In the genomic region with DNA sequence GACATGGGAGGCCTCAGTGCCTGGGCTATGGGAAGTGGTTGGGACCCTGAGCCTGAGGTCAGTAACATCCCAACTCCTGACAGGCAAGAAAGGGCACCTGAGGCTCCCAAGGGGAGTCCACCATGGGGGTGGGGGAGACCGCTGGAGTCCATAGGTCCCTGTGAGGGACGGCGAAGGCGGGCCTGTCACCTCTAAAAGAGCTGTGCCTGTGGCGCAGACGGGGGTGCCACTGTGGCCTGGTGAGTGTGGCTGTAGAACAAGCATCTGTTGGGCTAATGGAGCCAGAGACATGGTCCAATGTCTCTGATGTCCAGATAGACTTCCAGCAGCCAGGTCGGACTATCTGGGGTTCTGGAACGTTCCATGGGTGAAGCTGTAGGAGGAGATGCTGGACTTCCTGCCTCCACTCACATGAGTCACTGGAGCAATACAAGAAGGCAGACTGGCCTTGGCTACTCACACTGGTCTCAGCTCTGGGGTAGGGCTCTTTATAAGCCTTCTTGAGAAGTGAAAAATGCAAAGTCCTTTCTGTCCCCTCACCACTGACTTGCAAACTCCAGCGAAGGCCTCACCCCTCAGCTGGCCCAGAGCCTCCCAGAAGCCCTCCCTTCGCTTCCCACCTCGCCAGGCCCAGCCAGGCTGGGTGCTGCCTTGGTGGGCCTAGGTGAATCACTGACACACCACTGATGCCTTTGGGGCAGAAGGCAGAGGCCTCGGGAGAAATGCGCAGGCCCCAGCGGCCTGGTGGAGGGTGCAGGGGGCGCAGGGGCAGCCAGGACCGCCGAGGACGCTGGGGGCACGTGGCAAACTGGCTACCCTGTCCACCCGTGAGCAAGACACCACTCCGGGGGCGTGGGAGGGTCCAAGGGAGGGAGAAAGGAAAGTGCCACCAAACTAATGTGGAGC, we compare ENCODE assay signal across 1 cellular context.
A peak's percentile ranks its signal among the peaks of the same experiment; 100 is the strongest.
TF ChIP-seq lines count a peak whose summit lies in the region.

No MANE protein-coding gene starts in this region.

TF ChIP-seq in HepG2, 621 proteins besides CTCF, POLR2A, EP300 and RAD21 (continued from another document):
- peak; percentile 33; the same call in 1 of the 2 replicates for TF ChIP-seq ZNF598 (CRISPR knock-in tag; IDR thresholded peaks at IDR 0.05; ENCODE audit: borderline replicate concordance)
- peak; percentile 54 for TF ChIP-seq HNRNPLL (IDR thresholded peaks at IDR 0.05; ENCODE audit: low read depth, low read length, poor library complexity, severe bottlenecking)
- no peak for TF ChIP-seq ZBTB25 (CRISPR knock-in tag; IDR thresholded peaks at IDR 0.05)
- peak; percentile 42; the same call in 1 of the 2 replicates for TF ChIP-seq ZNF563 (CRISPR knock-in tag; IDR thresholded peaks at IDR 0.05)
- TF ChIP-seq ZNF660 (CRISPR knock-in tag; IDR thresholded peaks at IDR 0.05; ENCODE audit: borderline replicate concordance, low read depth): no peak
- peak; percentile 4; the same call in 1 of the 2 replicates for TF ChIP-seq MXD4 (CRISPR knock-in tag; IDR thresholded peaks at IDR 0.05)
- 0 out of 2 replicates have a peak, but pooled peaks have one; percentile 65 for TF ChIP-seq MTF2 (CRISPR knock-in tag; IDR thresholded peaks at IDR 0.05; ENCODE audit: borderline replicate concordance)
- no peak for TF ChIP-seq FOXK2 (IDR thresholded peaks at IDR 0.05)
- peak; percentile 62; the same call in 1 of the 2 replicates for TF ChIP-seq ZNF761 (CRISPR knock-in tag; conservative IDR thresholded peaks at IDR 0.05)
- peak; percentile 30; the same call in 1 of the 2 replicates for TF ChIP-seq HOXA3 (CRISPR knock-in tag; IDR thresholded peaks at IDR 0.05)
- TF ChIP-seq ZNF317 (CRISPR knock-in tag; IDR thresholded peaks at IDR 0.05): 0 out of 2 replicates have a peak, but pooled peaks have one; percentile 32
- peak; percentile 42; the same call in 1 of the 2 replicates for TF ChIP-seq GATAD2A (CRISPR knock-in tag; IDR thresholded peaks at IDR 0.05)
- peak; percentile 95 for TF ChIP-seq ZNF687 (CRISPR knock-in tag; IDR thresholded peaks at IDR 0.05)
- peak; percentile 24; the same call in 1 of the 2 replicates for TF ChIP-seq HIVEP1 (CRISPR knock-in tag; IDR thresholded peaks at IDR 0.05)
- peak; percentile 36 for TF ChIP-seq SRSF1 (optimal IDR thresholded peaks at IDR 0.05; ENCODE audit: low read depth, low read length)
- TF ChIP-seq SMARCC2 (IDR thresholded peaks at IDR 0.05): no peak
- TF ChIP-seq ZMYM3 (CRISPR knock-in tag; IDR thresholded peaks at IDR 0.05): no peak; the same call in 1 of the 2 replicates
- TF ChIP-seq ZMAT3 (CRISPR knock-in tag; conservative IDR thresholded peaks at IDR 0.05): no peak
- no peak for TF ChIP-seq SP4 (CRISPR knock-in tag; IDR thresholded peaks at IDR 0.05)
- TF ChIP-seq, protein P1, sequence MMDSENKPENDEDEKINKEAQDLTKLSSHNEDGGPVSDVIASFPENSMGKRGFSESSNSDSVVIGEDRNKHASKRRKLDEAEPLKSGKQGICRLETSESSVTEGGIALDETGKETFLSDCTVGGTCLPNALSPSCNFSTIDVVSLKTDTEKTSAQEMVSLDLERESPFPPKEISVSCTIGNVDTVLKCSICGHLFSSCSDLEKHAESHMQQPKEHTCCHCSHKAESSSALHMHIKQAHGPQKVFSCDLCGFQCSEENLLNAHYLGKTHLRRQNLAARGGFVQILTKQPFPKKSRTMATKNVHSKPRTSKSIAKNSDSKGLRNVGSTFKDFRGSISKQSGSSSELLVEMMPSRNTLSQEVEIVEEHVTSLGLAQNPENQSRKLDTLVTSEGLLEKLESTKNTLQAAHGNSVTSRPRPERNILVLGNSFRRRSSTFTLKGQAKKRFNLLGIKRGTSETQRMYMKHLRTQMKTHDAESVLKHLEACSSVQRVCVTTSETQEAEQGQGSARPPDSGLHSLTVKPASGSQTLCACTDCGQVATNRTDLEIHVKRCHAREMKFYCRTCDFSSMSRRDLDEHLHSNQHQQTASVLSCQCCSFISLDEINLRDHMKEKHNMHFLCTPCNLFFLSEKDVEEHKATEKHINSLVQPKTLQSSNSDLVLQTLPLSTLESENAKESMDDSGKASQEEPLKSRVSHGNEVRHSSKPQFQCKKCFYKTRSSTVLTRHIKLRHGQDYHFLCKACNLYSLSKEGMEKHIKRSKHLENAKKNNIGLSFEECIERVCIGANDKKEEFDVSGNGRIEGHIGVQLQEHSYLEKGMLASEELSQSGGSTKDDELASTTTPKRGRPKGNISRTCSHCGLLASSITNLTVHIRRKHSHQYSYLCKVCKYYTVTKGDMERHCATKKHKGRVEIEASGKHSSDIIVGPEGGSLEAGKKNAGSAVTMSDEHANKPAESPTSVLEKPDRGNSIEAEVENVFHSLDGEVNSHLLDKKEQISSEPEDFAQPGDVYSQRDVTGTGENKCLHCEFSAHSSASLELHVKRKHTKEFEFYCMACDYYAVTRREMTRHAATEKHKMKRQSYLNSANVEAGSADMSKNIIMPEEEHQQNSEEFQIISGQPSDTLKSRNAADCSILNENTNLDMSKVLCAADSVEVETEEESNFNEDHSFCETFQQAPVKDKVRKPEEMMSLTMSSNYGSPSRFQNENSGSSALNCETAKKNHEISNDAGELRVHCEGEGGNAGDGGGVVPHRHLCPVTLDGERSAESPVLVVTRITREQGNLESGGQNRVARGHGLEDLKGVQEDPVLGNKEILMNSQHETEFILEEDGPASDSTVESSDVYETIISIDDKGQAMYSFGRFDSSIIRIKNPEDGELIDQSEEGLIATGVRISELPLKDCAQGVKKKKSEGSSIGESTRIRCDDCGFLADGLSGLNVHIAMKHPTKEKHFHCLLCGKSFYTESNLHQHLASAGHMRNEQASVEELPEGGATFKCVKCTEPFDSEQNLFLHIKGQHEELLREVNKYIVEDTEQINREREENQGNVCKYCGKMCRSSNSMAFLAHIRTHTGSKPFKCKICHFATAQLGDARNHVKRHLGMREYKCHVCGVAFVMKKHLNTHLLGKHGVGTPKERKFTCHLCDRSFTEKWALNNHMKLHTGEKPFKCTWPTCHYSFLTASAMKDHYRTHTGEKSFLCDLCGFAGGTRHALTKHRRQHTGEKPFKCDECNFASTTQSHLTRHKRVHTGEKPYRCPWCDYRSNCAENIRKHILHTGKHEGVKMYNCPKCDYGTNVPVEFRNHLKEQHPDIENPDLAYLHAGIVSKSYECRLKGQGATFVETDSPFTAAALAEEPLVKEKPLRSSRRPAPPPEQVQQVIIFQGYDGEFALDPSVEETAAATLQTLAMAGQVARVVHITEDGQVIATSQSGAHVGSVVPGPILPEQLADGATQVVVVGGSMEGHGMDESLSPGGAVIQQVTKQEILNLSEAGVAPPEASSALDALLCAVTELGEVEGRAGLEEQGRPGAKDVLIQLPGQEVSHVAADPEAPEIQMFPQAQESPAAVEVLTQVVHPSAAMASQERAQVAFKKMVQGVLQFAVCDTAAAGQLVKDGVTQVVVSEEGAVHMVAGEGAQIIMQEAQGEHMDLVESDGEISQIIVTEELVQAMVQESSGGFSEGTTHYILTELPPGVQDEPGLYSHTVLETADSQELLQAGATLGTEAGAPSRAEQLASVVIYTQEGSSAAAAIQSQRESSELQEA (CRISPR knock-in tag; IDR thresholded peaks at IDR 0.05; ENCODE audit: not compliant biosample characterization): peak; percentile 45
- 0 out of 2 replicates have a peak, but pooled peaks have one; percentile 39 for TF ChIP-seq SNAI1 (CRISPR knock-in tag; IDR thresholded peaks at IDR 0.05; ENCODE audit: borderline replicate concordance)
- peak; percentile 15; the same call in 1 of the 2 replicates for TF ChIP-seq ZNF616 (CRISPR knock-in tag; IDR thresholded peaks at IDR 0.05; ENCODE audit: low read depth)
- no peak for TF ChIP-seq ZNF124 (CRISPR knock-in tag; IDR thresholded peaks at IDR 0.05)
- TF ChIP-seq ZBTB4 (CRISPR knock-in tag; IDR thresholded peaks at IDR 0.05; ENCODE audit: borderline replicate concordance): no peak
- TF ChIP-seq SPEN (CRISPR knock-in tag; IDR thresholded peaks at IDR 0.05; ENCODE audit: low read depth): peak; percentile 24; the same call in 1 of the 2 replicates
- TF ChIP-seq ARID4A (CRISPR knock-in tag; IDR thresholded peaks at IDR 0.05; ENCODE audit: borderline replicate concordance): peak; percentile 62; the same call in 1 of the 2 replicates
- TF ChIP-seq ZNF772 (CRISPR knock-in tag; IDR thresholded peaks at IDR 0.05): peak; percentile 67; the same call in 1 of the 2 replicates
- 0 out of 2 replicates have a peak, but pooled peaks have one; percentile 62 for TF ChIP-seq HNRNPL (IDR thresholded peaks at IDR 0.05; ENCODE audit: low read depth, low read length)
- TF ChIP-seq ZNF883 (CRISPR knock-in tag; IDR thresholded peaks at IDR 0.05; ENCODE audit: not compliant biosample characterization): no peak
- TF ChIP-seq, protein P2, sequence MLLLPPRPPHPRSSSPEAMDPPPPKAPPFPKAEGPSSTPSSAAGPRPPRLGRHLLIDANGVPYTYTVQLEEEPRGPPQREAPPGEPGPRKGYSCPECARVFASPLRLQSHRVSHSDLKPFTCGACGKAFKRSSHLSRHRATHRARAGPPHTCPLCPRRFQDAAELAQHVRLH (CRISPR knock-in tag; IDR thresholded peaks at IDR 0.05; ENCODE audit: borderline replicate concordance, low read depth): peak; percentile 27; the same call in 1 of the 2 replicates
